ENCODE assay signal across 18 cellular contexts in the genomic region with DNA sequence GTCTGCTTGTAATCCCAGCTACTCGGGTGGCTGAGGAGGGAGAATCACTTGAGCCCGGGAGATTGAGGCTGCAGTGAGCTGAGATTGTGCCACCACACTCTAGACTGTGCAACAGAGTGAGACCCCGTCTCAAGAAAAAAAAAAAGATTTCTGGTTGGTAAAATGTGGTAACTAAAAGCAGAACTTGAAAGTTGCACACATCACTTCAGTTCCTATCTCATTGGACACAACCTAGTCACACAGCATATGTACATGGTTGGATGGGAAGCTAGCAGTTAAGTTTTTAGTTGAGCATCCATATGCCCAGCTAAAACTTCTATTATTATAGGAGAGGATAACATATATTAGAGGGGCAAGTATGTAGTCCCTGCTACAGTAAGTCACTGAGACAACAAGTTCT. TPM values are rescaled to one million over a fixed set of nuclear protein-coding genes. Genes with fewer than 3 reads are reported as not detected.
A peak's percentile ranks its signal among the peaks of the same experiment; 100 is the strongest.
DNase-seq lines count a peak whose midpoint lies in the region; ATAC-seq and TF ChIP-seq lines count a peak whose summit lies in the region.
"Had no signal": no experiment of that assay in that cellular context is flagged by ENCODE, and none has a peak within 500 bp of the region (broad histone marks: within the 10 kb centered on the region; RNA-seq: fewer than 3 reads in every experiment).

No MANE protein-coding gene starts in this region.

- H3K4me3 Mint-ChIP-seq in CD14-positive monocyte = no peak overlapping the region
- H3K4me3 Mint-ChIP-seq: activated CD4-positive, alpha-beta memory T cell treated with anti-CD3 and anti-CD28 coated beads for 36 hours; activated T-cell treated with anti-CD3 and anti-CD28 coated beads, Interleukin-2, amount 50 U/mL, for 72 hours; stimulated activated effector memory CD8-positive, alpha-beta T cell treated with anti-CD3 and anti-CD28 coated beads, Interleukin-12 subunit alpha, Interleukin-12 subunit beta, amount 100 ng/mL, for 72 hours had no signal

- H4K20me1 ChIP-seq in SK-N-SH (ENCODE audit: insufficient read depth) = no peaks in the 10 kb centered on the region

- H3F3A ChIP-seq in SK-N-SH (replicated peaks; ENCODE audit: insufficient read depth) = peaks cover 4% of the 10 kb centered on the region

- peaks cover 0 to under 1% of the 10 kb centered on the region in 2 donors for H3K36me3 Mint-ChIP-seq in CD14-positive monocyte
- H3K36me3 Mint-ChIP-seq: stimulated activated effector memory CD8-positive, alpha-beta T cell treated with anti-CD3 and anti-CD28 coated beads, Interleukin-12 subunit alpha, Interleukin-12 subunit beta, amount 100 ng/mL, for 72 hours had no signal

- H3K9ac ChIP-seq in SK-N-SH = no peak overlapping the region

- no peak overlapping the region for H3K4me3 ChIP-seq in SK-N-SH (ENCODE audit: low read depth in 2 of 2, low read length in 1 of 2)
- H3K4me3 ChIP-seq: left lung, upper lobe of right lung had no signal

- TF ChIP-seq CTCF in CD14-positive monocyte (IDR thresholded peaks at IDR 0.05) (no peak), SK-N-SH (IDR thresholded peaks at IDR 0.05) (no peak)

- CTCF ChIA-PET in SK-N-SH (lab: Yijun Ruan, JAX) = interaction anchor here (0.6 to 3.9 kb wide), 6 partner anchors 9 to 580 kb away, joined by 3 to 29 read pairs (median 3); a partner anchor contains a TSS

- 81% methylated on average over 3 of the region's 3 CpGs for WGBS in SK-N-SH (ENCODE audit: low lambda C conversion rate)

- no peaks in the 10 kb centered on the region for H3K27me3 ChIP-seq in SK-N-SH (ENCODE audit: insufficient read depth)
- H3K27me3 ChIP-seq: left lung, upper lobe of right lung had no signal

- intact Hi-C loops in CD14-positive monocyte (cut with micrococcal nuclease) = loop anchor here in 1 of 2 donors (10.0 kb wide), 1 partner anchor 215 kb away; no protein-coding TSS in a partner anchor

- no peak overlapping the region for H3K4me2 ChIP-seq in SK-N-SH

- H3K4me1 Mint-ChIP-seq in CD14-positive monocyte = peaks cover 26% of the 10 kb centered on the region
- H3K4me1 Mint-ChIP-seq: stimulated activated effector memory CD8-positive, alpha-beta T cell treated with anti-CD3 and anti-CD28 coated beads, Interleukin-12 subunit alpha, Interleukin-12 subunit beta, amount 100 ng/mL, for 72 hours had no signal

- H3K4me1 ChIP-seq in SK-N-SH (ENCODE audit: control insufficient read depth in 1 of 2, insufficient read depth in 2 of 2, low read depth in 1 of 2, low read length in 1 of 2) = no peaks in the 10 kb centered on the region
- H3K4me1 ChIP-seq: left lung, upper lobe of right lung had no signal

- peak overlapping the region in 6 of 7 donors; percentile 15 to 78 (median 32) for H3K27ac Mint-ChIP-seq in CD14-positive monocyte
- H3K27ac Mint-ChIP-seq: activated CD4-positive, alpha-beta memory T cell treated with anti-CD3 and anti-CD28 coated beads for 36 hours; activated T-cell treated with anti-CD3 and anti-CD28 coated beads, Interleukin-2, amount 50 U/mL, for 72 hours; stimulated activated effector memory CD8-positive, alpha-beta T cell treated with anti-CD3 and anti-CD28 coated beads, Interleukin-12 subunit alpha, Interleukin-12 subunit beta, amount 100 ng/mL, for 72 hours had no signal

- H3K36me3 ChIP-seq in SK-N-SH (replicated peaks in 1 of 2; ENCODE audit: control insufficient read depth in 1 of 2, insufficient read depth in 2 of 2, low read length in 1 of 2) = no peaks in the 10 kb centered on the region
- H3K36me3 ChIP-seq: upper lobe of right lung had no signal

- H3K9me3 ChIP-seq in SK-N-SH = no peaks in the 10 kb centered on the region
- H3K9me3 ChIP-seq: left lung, upper lobe of right lung had no signal

- no peaks in the 10 kb centered on the region for H3K9me2 ChIP-seq in SK-N-SH

- ATAC-seq in GM21360 (IDR thresholded peaks at IDR 0.05; ENCODE audit: unreplicated experiment) = peak; percentile 54
- peak; percentile 57 for ATAC-seq in HG03066 (IDR thresholded peaks at IDR 0.05; ENCODE audit: low read depth, unreplicated experiment)
- ATAC-seq: activated T-cell treated with anti-CD3 and anti-CD28 coated beads, Interleukin-2, amount 50 U/mL, for 72 hours; stimulated activated effector memory CD8-positive, alpha-beta T cell treated with anti-CD3 and anti-CD28 coated beads, Interleukin-12 subunit alpha, Interleukin-12 subunit beta, amount 100 ng/mL, for 72 hours had no signal

- H3K27me3 Mint-ChIP-seq in CD14-positive monocyte (ENCODE audit: low read depth in 3 of 3) = peaks cover 0 to 4% (median 2%) of the 10 kb centered on the region in 3 donors
- H3K27me3 Mint-ChIP-seq: activated CD4-positive, alpha-beta memory T cell treated with anti-CD3 and anti-CD28 coated beads for 36 hours had no signal

- DNase-seq in CD14-positive monocyte (ENCODE audit: low spot score) (no peak), SIG-M5 treated with dmso at 0.1 percent for 504 hours (lab: John Stamatoyannopoulos, UW; ENCODE audit: unreplicated experiment) (peak; percentile 49), NCI-H146 treated with DMSO at 0.1 percent for 48 hours (lab: John Stamatoyannopoulos, UW; ENCODE audit: unreplicated experiment) (no peak), SK-N-SH (no peak), NCI-H1105 treated with DMSO at 0.1 percent for 48 hours (lab: John Stamatoyannopoulos, UW) (no peak), T-helper 9 cell (no peak)
- DNase-seq: activated CD4-positive, alpha-beta memory T cell treated with anti-CD3 and anti-CD28 coated beads for 36 hours; activated T-cell treated with anti-CD3 and anti-CD28 coated beads, Interleukin-2, amount 50 U/mL, for 72 hours; DMS79; IMR-90; left lung; posterior cingulate gyrus; Right ventricle myocardium superior; upper lobe of right lung had no signal

- TF ChIP-seq RAD21 in SK-N-SH (IDR thresholded peaks at IDR 0.05; ENCODE audit: low read length) = no peak

- POLR2A ChIA-PET in SK-N-SH (lab: Yijun Ruan, JAX) = no interaction called here

- no peak overlapping the region for H3K27ac ChIP-seq in SK-N-SH (ENCODE audit: low read depth in 2 of 2, low read length in 1 of 2)
- H3K27ac ChIP-seq: C4-2B, left lung, upper lobe of right lung had no signal

- H2AFZ ChIP-seq in SK-N-SH (ENCODE audit: low read depth) = no peak overlapping the region

- H3K9me3 Mint-ChIP-seq in CD14-positive monocyte = peaks cover 0 to 5% (median 0%) of the 10 kb centered on the region in 7 donors
- H3K9me3 Mint-ChIP-seq: activated CD4-positive, alpha-beta memory T cell treated with anti-CD3 and anti-CD28 coated beads for 36 hours; activated T-cell treated with anti-CD3 and anti-CD28 coated beads, Interleukin-2, amount 50 U/mL, for 72 hours; stimulated activated effector memory CD8-positive, alpha-beta T cell treated with anti-CD3 and anti-CD28 coated beads, Interleukin-12 subunit alpha, Interleukin-12 subunit beta, amount 100 ng/mL, for 72 hours had no signal

- H3K79me2 ChIP-seq in SK-N-SH (ENCODE audit: insufficient read depth) = no peaks in the 10 kb centered on the region

- TF ChIP-seq EP300 in SK-N-SH (IDR thresholded peaks at IDR 0.05; ENCODE audit: borderline replicate concordance in 1 of 2, low read depth in 1 of 2, low read length in 1 of 2) = no peak

TF ChIP-seq in SK-N-SH, 30 proteins besides CTCF, POLR2A, EP300 and RAD21:
- TF ChIP-seq NFIC (IDR thresholded peaks at IDR 0.05; ENCODE audit: borderline replicate concordance) (no peak), SMC3 (IDR thresholded peaks at IDR 0.05; ENCODE audit: low read depth, low read length) (no peak), RXRA (IDR thresholded peaks at IDR 0.05; ENCODE audit: borderline replicate concordance, low read depth) (no peak)
TF ChIP-seq in SK-N-SH: peak in this region for 0.

RNA-seq across cellular contexts. Expression of a gene that starts 22.1 kb away (rescaled TPM):
- polyA plus RNA-seq in CD14-positive monocyte (10 to 100 TPM; 47.6 to 55.7 TPM), SK-N-SH (2012; rRNA removed) (16.1 and 19.6 TPM in 2 replicates)
- 23.3 and 34.4 TPM in 2 replicates for polyA plus RNA-seq in SK-N-SH (2012; cell fraction: cytosol; rRNA removed)
- 3.3 and 6.0 TPM in 2 replicates for polyA plus RNA-seq in SK-N-SH (2012; cell fraction: nucleus; rRNA removed)

RNA-seq across cellular contexts. Expression of a gene that starts 48.4 kb away (rescaled TPM):
- polyA plus RNA-seq in CD14-positive monocyte (10 to 100 TPM; 11.8 to 16.5 TPM), SK-N-SH (2012; rRNA removed) (6.3 and 9.1 TPM in 2 replicates)
- polyA plus RNA-seq in SK-N-SH (2012; cell fraction: cytosol; rRNA removed) = 6.5 and 6.9 TPM in 2 replicates
- polyA plus RNA-seq in SK-N-SH (2012; cell fraction: nucleus; rRNA removed) = 13.8 and 24.4 TPM in 2 replicates
